17 cellular contexts compared by ENCODE assay signal in genomic region chr17:40373324-40373723, GRCh38. TPM values are rescaled to one million over a fixed set of nuclear protein-coding genes. Genes with fewer than 3 reads are reported as not detected.
DNase-seq lines count a peak whose midpoint lies in the region; ATAC-seq, FAIRE-seq and TF ChIP-seq lines count a peak whose summit lies in the region.
"Had no signal": no experiment of that assay in that cellular context is flagged by ENCODE, and none has a peak within 500 bp of the region (broad histone marks: within the 10 kb centered on the region; RNA-seq: fewer than 3 reads in every experiment).

No MANE protein-coding gene starts in this region.

- H3K9me3 Mint-ChIP-seq in Calu3 (ENCODE audit: low read depth, unreplicated experiment), result peaks cover 24% of the 10 kb centered on the region
- no peaks in the 10 kb centered on the region for H3K9me3 Mint-ChIP-seq in activated T-helper 17 cell treated with anti-CD3 and anti-CD28 coated beads, Interleukin-2, amount 50 U/mL, for 72 hours
- H3K9me3 Mint-ChIP-seq: central memory CD8-positive, alpha-beta T cell; stimulated activated memory B cell treated with anti-CD40 and anti-IgM and Interleukin-4, amounts not matched to agents 10 μg/mL and 1 μg/mL and 100 μg/mL, for 72 hours had no signal

- no peak overlapping the region for H3K4me3 Mint-ChIP-seq in Calu3 (ENCODE audit: low read depth, unreplicated experiment)
- H3K4me3 Mint-ChIP-seq in activated T-helper 17 cell treated with anti-CD3 and anti-CD28 coated beads, Interleukin-2, amount 50 U/mL, for 72 hours, result no peak overlapping the region
- H3K4me3 Mint-ChIP-seq: central memory CD8-positive, alpha-beta T cell; stimulated activated memory B cell treated with anti-CD40 and anti-IgM and Interleukin-4, amounts not matched to agents 10 μg/mL and 1 μg/mL and 100 μg/mL, for 72 hours had no signal

- no peak for TF ChIP-seq RAD21 in A549 (conservative IDR thresholded peaks at IDR 0.05 in 1 of 2, IDR thresholded peaks at IDR 0.05 in 1 of 2)

- TF ChIP-seq POLR2A in A549 (IDR thresholded peaks at IDR 0.05; ENCODE audit: low read length), result no peak
- TF ChIP-seq POLR2A in body of pancreas (IDR thresholded peaks at IDR 0.05), result no peak

- H3K4me1 Mint-ChIP-seq in Calu3 (ENCODE audit: low read depth, unreplicated experiment), result peaks cover 25% of the 10 kb centered on the region
- H3K4me1 Mint-ChIP-seq in activated T-helper 17 cell treated with anti-CD3 and anti-CD28 coated beads, Interleukin-2, amount 50 U/mL, for 72 hours, result peaks cover 22% of the 10 kb centered on the region

- no peak overlapping the region for H3K4me2 ChIP-seq in A549

- TF ChIP-seq EP300 in A549 (IDR thresholded peaks at IDR 0.05), result no peak

- no peak for TF ChIP-seq CTCF in A549 (IDR thresholded peaks at IDR 0.05)
- TF ChIP-seq CTCF in Calu3 (IDR thresholded peaks at IDR 0.05; ENCODE audit: unreplicated experiment), result no peak
- TF ChIP-seq CTCF in body of pancreas (IDR thresholded peaks at IDR 0.05), result no peak

- H3K4me3 ChIP-seq in A549 (no peak overlapping the region), body of pancreas (no peak overlapping the region)
- H3K4me3 ChIP-seq: mucosa of descending colon, SJSA1 had no signal

- FAIRE-seq in A549 (lab: Jason Lieb, UNC), result no peak

- H3K9me3 ChIP-seq in A549 (no peaks in the 10 kb centered on the region), body of pancreas (no peaks in the 10 kb centered on the region)
- H3K9me3 ChIP-seq: mucosa of descending colon, SJSA1 had no signal

- intact Hi-C loops in Calu3 (cut with micrococcal nuclease; ENCODE audit: unreplicated experiment), result loop anchor here (2.0 to 10.0 kb wide), 3 partner anchors 175 to 366 kb away; no protein-coding TSS in a partner anchor
- intact Hi-C loops in body of pancreas (cut with DNase I), result no loop called here
- intact Hi-C loops in sciatic nerve (cut with DNase I), result no loop called here

- peaks cover 6% of the 10 kb centered on the region for H3K36me3 Mint-ChIP-seq in Calu3 (ENCODE audit: insufficient read depth, unreplicated experiment)
- no peaks in the 10 kb centered on the region for H3K36me3 Mint-ChIP-seq in activated T-helper 17 cell treated with anti-CD3 and anti-CD28 coated beads, Interleukin-2, amount 50 U/mL, for 72 hours (ENCODE audit: low read depth)
- H3K36me3 Mint-ChIP-seq: stimulated activated memory B cell treated with anti-CD40 and anti-IgM and Interleukin-4, amounts not matched to agents 10 μg/mL and 1 μg/mL and 100 μg/mL, for 72 hours had no signal

- POLR2A ChIA-PET in A549 (lab: Yijun Ruan, JAX), result no interaction called here

- no TSS peak for BruUV-seq in Calu3 (replicated peaks; lab: Mats Ljungman, UMichigan)

- no peak for DNase-seq in A549 (ENCODE audit: low read depth in 1 of 2, low spot score in 1 of 2)
- no peak for DNase-seq in Calu3
- peak; percentile 81 for DNase-seq in fibroblast of the conjunctiva (ENCODE audit: low read depth)
- no peak for DNase-seq in body of pancreas
- DNase-seq in stimulated activated CD4-positive, alpha-beta T cell treated with anti-CD3 and anti-CD28 coated beads, Interleukin-15, amount 100 ng/mL, for 24 hours, result no peak
- no peak for DNase-seq in sciatic nerve (ENCODE audit: low spot score)
- DNase-seq in amygdala (lab: John Stamatoyannopoulos, UW), result no peak
- DNase-seq: erythroblast, GDM1, NCI-H524 treated with DMSO at 0.1 percent for 48 hours had no signal

- 65% methylated on average over 4 of the region's 4 CpGs for WGBS in A549 (ENCODE audit: missing lambda C conversion rate)
- 75 to 87% methylated on average over 4 of the region's 4 CpGs for WGBS in body of pancreas, 2 donors

- H3K27me3 ChIP-seq in body of pancreas, result no peaks in the 10 kb centered on the region
- H3K27me3 ChIP-seq: SJSA1 had no signal

- CTCF ChIA-PET in A549 (lab: Yijun Ruan, JAX), result interaction anchor here (1.4 to 40.3 kb wide), 5 partner anchors 9 to 161 kb away, joined by 8 to 2395 read pairs (median 9); partner anchors contain the start of genes CDC6, GJD3 and RARA
- CTCF ChIA-PET in Calu3 (lab: Charles Lee), result interaction anchor here (0.6 to 2.7 kb wide), 11 partner anchors 7 to 594 kb away, joined by 3 to 13 read pairs (median 5); partner anchors contain the start of gene TOP2A

- no peak; a peak in 1 of 6 replicates for ATAC-seq in A549
- ATAC-seq in activated T-helper 17 cell treated with anti-CD3 and anti-CD28 coated beads, Interleukin-2, amount 50 U/mL, for 72 hours (replicated peaks), result peak; percentile 96
- no peak for ATAC-seq in body of pancreas
- no peak for ATAC-seq in sciatic nerve
- ATAC-seq: stimulated activated memory B cell treated with anti-CD40 and anti-IgM and Interleukin-4, amounts not matched to agents 10 μg/mL and 1 μg/mL and 100 μg/mL, for 72 hours had no signal

- no peaks in the 10 kb centered on the region for H3K36me3 ChIP-seq in body of pancreas (replicated peaks in 1 of 2; ENCODE audit: insufficient read depth in 1 of 2, low read depth in 2 of 2)
- H3K36me3 ChIP-seq: SJSA1 had no signal

- peaks cover 9% of the 10 kb centered on the region; the same call in 1 of the 3 replicates for H3K4me1 ChIP-seq in A549
- H3K4me1 ChIP-seq in body of pancreas, result no peaks in the 10 kb centered on the region
- H3K4me1 ChIP-seq: SJSA1 had no signal

- H3K27me3 Mint-ChIP-seq in Calu3 (ENCODE audit: unreplicated experiment), result no peaks in the 10 kb centered on the region
- peaks cover 4% of the 10 kb centered on the region for H3K27me3 Mint-ChIP-seq in activated T-helper 17 cell treated with anti-CD3 and anti-CD28 coated beads, Interleukin-2, amount 50 U/mL, for 72 hours
- H3K27me3 Mint-ChIP-seq: central memory CD8-positive, alpha-beta T cell; stimulated activated memory B cell treated with anti-CD40 and anti-IgM and Interleukin-4, amounts not matched to agents 10 μg/mL and 1 μg/mL and 100 μg/mL, for 72 hours had no signal

- peak overlapping the region; percentile 14 for H3K27ac Mint-ChIP-seq in Calu3 (ENCODE audit: unreplicated experiment)
- H3K27ac Mint-ChIP-seq in activated T-helper 17 cell treated with anti-CD3 and anti-CD28 coated beads, Interleukin-2, amount 50 U/mL, for 72 hours, result peak overlapping the region; percentile 29
- H3K27ac Mint-ChIP-seq: stimulated activated memory B cell treated with anti-CD40 and anti-IgM and Interleukin-4, amounts not matched to agents 10 μg/mL and 1 μg/mL and 100 μg/mL, for 72 hours had no signal

- H3K27ac ChIP-seq in A549 (peak overlapping the region in 1 of 2 experiments; percentile 28; a peak in 1 of 6 replicates), body of pancreas (no peak overlapping the region)
- H3K27ac ChIP-seq: C4-2B, SJSA1 had no signal

TF ChIP-seq in A549, 52 proteins besides CTCF, POLR2A, EP300 and RAD21:
- TF ChIP-seq FOSL2 (IDR thresholded peaks at IDR 0.05) (no peak), FOSL2 (CRISPR knock-in tag; IDR thresholded peaks at IDR 0.05) (peak; percentile 24; the same call in 1 of the 2 replicates), NFE2L2 (conservative IDR thresholded peaks at IDR 0.05; ENCODE audit: low read length) (no peak), EHF (CRISPR knock-in tag; IDR thresholded peaks at IDR 0.05) (no peak), FOSB (CRISPR knock-in tag; IDR thresholded peaks at IDR 0.05) (no peak)
TF ChIP-seq in A549: peak in this region for 1.

RNA-seq across cellular contexts. Expression of gene GJD3, which starts 8.8 kb away (rescaled TPM):
- 0.09 TPM in 1 of 2 replicates, not detected in the other for polyA plus RNA-seq in A549 (2011; rRNA removed)
- 0.21 and 0.41 TPM in 2 replicates for polyA plus RNA-seq in A549 (2012; cell fraction: cytosol; rRNA removed)
- 0.36 and 0.82 TPM in 2 replicates for polyA plus RNA-seq in A549 (2012; cell fraction: nucleus; rRNA removed)
- 0.40 to 1.2 TPM (median 0.70 TPM) in 3 replicates for polyA plus RNA-seq in A549 (2017; fragmentation: RNase III; extraction: RNeasy Plus Mini Kit Qiagen cat#74134 plus additional on column Dnase treatment)
- polyA minus RNA-seq in A549 (2011; rRNA and poly(A)+ RNA removed), result not detected in 2 replicates
- total RNA-seq in Calu3 (2022), result 0.44 and 0.71 TPM in 2 replicates
- total RNA-seq in activated T-helper 17 cell treated with anti-CD3 and anti-CD28 coated beads, Interleukin-2, amount 50 U/mL, for 72 hours, result not detected
- total RNA-seq in body of pancreas, result 1 to 10 TPM in 1 of 2 donors, not detected in 1; 1.3 TPM
- total RNA-seq in sciatic nerve, result not detected
- total RNA-seq: HT1080, SJSA1 had no signal

RNA-seq across cellular contexts. Expression of gene TOP2A, which starts 44.4 kb away (rescaled TPM):
- 273 and 416 TPM in 2 replicates for polyA plus RNA-seq in A549 (2011; rRNA removed)
- 78.4 and 82.0 TPM in 2 replicates for polyA plus RNA-seq in A549 (2012; cell fraction: cytosol; rRNA removed)
- 75.2 and 121 TPM in 2 replicates for polyA plus RNA-seq in A549 (2012; cell fraction: nucleus; rRNA removed)
- polyA plus RNA-seq in A549 (2017; fragmentation: RNase III; extraction: RNeasy Plus Mini Kit Qiagen cat#74134 plus additional on column Dnase treatment), result 210 to 241 TPM (median 226 TPM) in 3 replicates
- 83.1 and 83.3 TPM in 2 replicates for polyA minus RNA-seq in A549 (2011; rRNA and poly(A)+ RNA removed)
- total RNA-seq in Calu3 (2022), result 1,389 and 1,672 TPM in 2 replicates
- total RNA-seq in activated T-helper 17 cell treated with anti-CD3 and anti-CD28 coated beads, Interleukin-2, amount 50 U/mL, for 72 hours, result 100 to 1,000 TPM; 230 to 257 TPM
- under 1 TPM in 1 of 2 donors, not detected in 1; 0.33 TPM for total RNA-seq in body of pancreas
- total RNA-seq in sciatic nerve, result 1.4 TPM

Comparison
In these comparisons a context has a peak if more than half of its experiments do, and no peak if none do; other contexts are left out.
1. RNA of gene TOP2A, which starts 44.4 kb away (total RNA-seq): 1,389 to 1,672 TPM in Calu3 and 230 to 257 TPM in activated T-helper 17 cell treated with anti-CD3 and anti-CD28 coated beads, Interleukin-2, amount 50 U/mL, for 72 hours; 1.4 TPM in sciatic nerve (single experiment) and 0.33 TPM in body of pancreas; every median in the first group is over 10 times any median in the second.